21 cellular contexts compared by ENCODE assay signal in the genomic region with DNA sequence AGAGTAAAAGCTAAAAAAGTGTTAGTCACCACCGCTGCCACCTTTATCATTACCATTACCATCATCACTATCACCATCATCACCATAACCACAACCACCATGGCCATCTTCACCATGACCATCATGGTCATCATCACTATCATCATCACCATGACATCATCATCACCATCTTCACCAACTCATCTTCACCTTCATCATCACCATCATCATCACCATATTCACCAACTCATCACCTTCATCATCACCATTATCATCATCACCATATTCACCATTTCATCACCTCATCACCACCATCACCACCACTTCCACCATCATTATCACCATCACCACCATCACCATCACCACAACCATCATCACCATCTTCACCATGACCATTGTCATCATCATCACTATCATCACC. TPM values are rescaled to one million over a fixed set of nuclear protein-coding genes. Genes with fewer than 3 reads are reported as not detected.
DNase-seq lines count a peak whose midpoint lies in the region; ATAC-seq, FAIRE-seq and TF ChIP-seq lines count a peak whose summit lies in the region.
"Had no signal": no experiment of that assay in that cellular context is flagged by ENCODE, and none has a peak within 500 bp of the region (broad histone marks: within the 10 kb centered on the region; RNA-seq: fewer than 3 reads in every experiment).

No MANE protein-coding gene starts in this region.

- no peak for TF ChIP-seq EP300 in HepG2 (IDR thresholded peaks at IDR 0.05; ENCODE audit: low read depth in 2 of 2, low read length in 2 of 2)
- TF ChIP-seq EP300 in HepG2 (CRISPR knock-in tag; IDR thresholded peaks at IDR 0.05; ENCODE audit: borderline replicate concordance) = no peak
- TF ChIP-seq EP300 in K562 (IDR thresholded peaks at IDR 0.05; ENCODE audit: low read length) = no peak

- TF ChIP-seq CTCF in HepG2 (CRISPR knock-in tag; IDR thresholded peaks at IDR 0.05) (no peak), right lobe of liver (IDR thresholded peaks at IDR 0.05) (no peak), K562 (IDR thresholded peaks at IDR 0.05 in 2 of 3, conservative IDR thresholded peaks at IDR 0.05 in 1 of 3; ENCODE audit: insufficient read depth in 2 of 3, low read depth in 1 of 3, low read length in 3 of 3) (no peak), endothelial cell of umbilical vein (IDR thresholded peaks at IDR 0.05; ENCODE audit: extremely low read depth in 1 of 2, insufficient read depth in 1 of 2, low read depth in 1 of 2, low read length in 2 of 2) (no peak)

- in situ Hi-C loops in HepG2 (cut with HindIII; ENCODE audit: extremely low pct_ligation_motif_present, low pct_unique_long_range_greater_than_20kb) = no loop called here
- in situ Hi-C loops in K562 (cut with MboI) = no loop called here

- H3K27me3 ChIP-seq in HepG2 (ENCODE audit: control insufficient read depth in 1 of 2, insufficient read depth in 2 of 2, low read length in 2 of 2) (no peaks in the 10 kb centered on the region), right lobe of liver (no peaks in the 10 kb centered on the region), K562 (ENCODE audit: control insufficient read depth in 2 of 2, insufficient read depth in 2 of 2, low read length in 2 of 2) (no peaks in the 10 kb centered on the region), endothelial cell of umbilical vein (ENCODE audit: control insufficient read depth in 2 of 2, insufficient read depth in 2 of 2, low read length in 2 of 2) (no peaks in the 10 kb centered on the region)
- H3K27me3 ChIP-seq: BLaER1 had no signal

- no peaks in the 10 kb centered on the region for H3K79me2 ChIP-seq in HepG2 (ENCODE audit: insufficient read depth, low read length)
- H3K79me2 ChIP-seq in K562 (ENCODE audit: control insufficient read depth, insufficient read depth, low read length) = no peaks in the 10 kb centered on the region
- H3K79me2 ChIP-seq in endothelial cell of umbilical vein (ENCODE audit: control insufficient read depth, insufficient read depth, low read length) = no peaks in the 10 kb centered on the region

- BruUV-seq in HepG2 (replicated peaks; lab: Mats Ljungman, UMichigan) = no TSS peak
- BruUV-seq in K562 (replicated peaks; lab: Mats Ljungman, UMichigan) = no TSS peak
- BruUV-seq in endothelial cell of umbilical vein (replicated peaks; lab: Mats Ljungman, UMichigan) = no TSS peak

- DNase-seq in HepG2 (ENCODE audit: low spot score) (no peak), right lobe of liver (no peak), K562 (ENCODE audit: extremely low read depth in 1 of 4, low spot score in 3 of 4) (no peak), endothelial cell of umbilical vein (ENCODE audit: low read depth, low spot score) (no peak), HCEC 1CT (no peak), SIG-M5 treated with dmso at 0.1 percent for 504 hours (lab: John Stamatoyannopoulos, UW; ENCODE audit: unreplicated experiment) (no peak), posterior vena cava (ENCODE audit: low spot score) (no peak), OCI-M2 (lab: John Stamatoyannopoulos, UW; ENCODE audit: unreplicated experiment) (no peak)
- DNase-seq: Caco-2; CD4-positive, CD25-positive, alpha-beta regulatory T cell; CD8-positive, alpha-beta T cell; DMS153; DND-41; GM23248; H9 had no signal

- no peak for TF ChIP-seq RAD21 in HepG2 (CRISPR knock-in tag; IDR thresholded peaks at IDR 0.05)
- no peak for TF ChIP-seq RAD21 in K562 (CRISPR knock-in tag; conservative IDR thresholded peaks at IDR 0.05 in 1 of 2, IDR thresholded peaks at IDR 0.05 in 1 of 2)

- H4K20me1 ChIP-seq in HepG2 (ENCODE audit: insufficient read depth, low read length) (no peaks in the 10 kb centered on the region), K562 (replicated peaks; ENCODE audit: control insufficient read depth, insufficient read depth, low read length) (no peaks in the 10 kb centered on the region), endothelial cell of umbilical vein (replicated peaks; ENCODE audit: control insufficient read depth, extremely low read depth, insufficient read depth, low read length) (no peaks in the 10 kb centered on the region)

- dilution Hi-C loops in endothelial cell of umbilical vein (cut with MboI; ENCODE audit: extremely low pct_ligation_motif_present, low sequenced_read_pairs) = no loop called here

- WGBS in HepG2 (ENCODE audit: low lambda C conversion rate) = 89% methylated on average over 1 of the region's 1 CpG
- 83% methylated on average over 1 of the region's 1 CpG for WGBS in right lobe of liver (ENCODE audit: insufficient coverage, low coverage, low lambda C conversion rate, missing lambda C conversion rate)
- WGBS in K562 (ENCODE audit: insufficient coverage, low coverage, missing lambda C conversion rate) = 23% methylated on average over 1 of the region's 1 CpG

- no peak overlapping the region for H2AFZ ChIP-seq in HepG2 (ENCODE audit: low read length)
- no peak overlapping the region for H2AFZ ChIP-seq in K562 (ENCODE audit: low read depth, low read length)
- H2AFZ ChIP-seq in endothelial cell of umbilical vein (ENCODE audit: low read depth, low read length) = no peak overlapping the region
- H2AFZ ChIP-seq: GM23248 had no signal

- H3K9me3 ChIP-seq in HepG2 (ENCODE audit: low read length) (no peaks in the 10 kb centered on the region), right lobe of liver (no peaks in the 10 kb centered on the region), K562 (replicated peaks; ENCODE audit: control insufficient read depth, insufficient read depth, low read depth, low read length) (no peaks in the 10 kb centered on the region), endothelial cell of umbilical vein (replicated peaks; ENCODE audit: control insufficient read depth, insufficient read depth, low read length) (no peaks in the 10 kb centered on the region)
- H3K9me3 ChIP-seq: BLaER1, Caco-2 had no signal

- no peak for TF ChIP-seq POLR2A in HepG2 (IDR thresholded peaks at IDR 0.05; ENCODE audit: insufficient read depth in 1 of 2, low read depth in 2 of 2, low read length in 2 of 2)
- no peak for TF ChIP-seq POLR2A in right lobe of liver (IDR thresholded peaks at IDR 0.05)
- TF ChIP-seq POLR2A in K562 (conservative IDR thresholded peaks at IDR 0.05) = no peak
- TF ChIP-seq POLR2A in endothelial cell of umbilical vein (IDR thresholded peaks at IDR 0.05; ENCODE audit: low read depth, low read length) = no peak

- no peak overlapping the region for H3K27ac ChIP-seq in HepG2 (ENCODE audit: extremely low read length, insufficient read depth, low read length)
- no peak overlapping the region for H3K27ac ChIP-seq in right lobe of liver
- H3K27ac ChIP-seq in K562 (ENCODE audit: extremely low read depth, low read depth, low read length) = no peak overlapping the region
- no peak overlapping the region for H3K27ac ChIP-seq in endothelial cell of umbilical vein (ENCODE audit: insufficient read depth, low read depth, low read length)
- H3K27ac ChIP-seq: 22Rv1, BLaER1, C4-2B, GM23248 had no signal

- ATAC-seq in HepG2 (no peak), right lobe of liver (no peak), K562 (no peak)
- ATAC-seq: CD8-positive, alpha-beta T cell had no signal

- H3K4me2 ChIP-seq in HepG2 (ENCODE audit: low read depth, low read length) (no peak overlapping the region), K562 (ENCODE audit: insufficient read depth, low read length) (no peak overlapping the region), endothelial cell of umbilical vein (ENCODE audit: insufficient read depth, low read length) (no peak overlapping the region)
- H3K4me2 ChIP-seq: BLaER1 had no signal

- intact Hi-C loops in HepG2 (cut with micrococcal nuclease; ENCODE audit: unreplicated experiment) = no loop called here
- intact Hi-C loops in right lobe of liver (cut with DNase I) = no loop called here
- intact Hi-C loops in K562 (cut with micrococcal nuclease) = no loop called here
- intact Hi-C loops in endothelial cell of umbilical vein (cut with micrococcal nuclease) = no loop called here
- intact Hi-C loops in posterior vena cava (cut with DNase I) = loop anchor here in 1 of 2 donors (1.0 kb wide), 1 partner anchor 45 kb away; no protein-coding TSS in a partner anchor

- no peak overlapping the region for H3K4me3 ChIP-seq in HepG2 (replicated peaks in 1 of 3; ENCODE audit: insufficient read depth in 1 of 3, low read depth in 2 of 3, low read length in 3 of 3)
- H3K4me3 ChIP-seq in right lobe of liver = no peak overlapping the region
- H3K4me3 ChIP-seq in K562 = no peak overlapping the region
- H3K4me3 ChIP-seq in endothelial cell of umbilical vein (replicated peaks in 1 of 3; ENCODE audit: insufficient read depth in 1 of 3, low read depth in 1 of 3, low read length in 3 of 3) = no peak overlapping the region
- H3K4me3 ChIP-seq: BLaER1, GM23248 had no signal

- H3K36me3 ChIP-seq in HepG2 (replicated peaks in 1 of 2; ENCODE audit: control insufficient read depth in 1 of 2, insufficient read depth in 2 of 2, low read length in 2 of 2) (0 out of 5 replicates have a peak, but pooled peaks cover 0 to 2% of the 10 kb centered on the region in 2 experiments), right lobe of liver (no peaks in the 10 kb centered on the region), K562 (ENCODE audit: control insufficient read depth, insufficient read depth, low read length) (no peaks in the 10 kb centered on the region; the same call in 2 of the 3 replicates), endothelial cell of umbilical vein (ENCODE audit: control insufficient read depth in 2 of 2, extremely low read depth in 1 of 2, insufficient read depth in 2 of 2, low read length in 2 of 2) (no peaks in the 10 kb centered on the region)
- H3K36me3 ChIP-seq: BLaER1 had no signal

- no peak for FAIRE-seq in HepG2 (lab: Jason Lieb, UNC)
- no peak for FAIRE-seq in K562 (lab: Jason Lieb, UNC)
- FAIRE-seq in endothelial cell of umbilical vein (lab: Jason Lieb, UNC) = no peak
- FAIRE-seq: A204.1, G401.6, GM19239 had no signal

- CTCF ChIA-PET in HepG2 (lab: Yijun Ruan, JAX; ENCODE audit: low intra/inter-chr PET ratio, low total read pairs) (no interaction called here), K562 (lab: Yijun Ruan, JAX; ENCODE audit: low intra/inter-chr PET ratio) (no interaction called here), endothelial cell of umbilical vein (lab: Charles Lee) (no interaction called here)

- POLR2A ChIA-PET in HepG2 (lab: Yijun Ruan, JAX) = no interaction called here
- POLR2A ChIA-PET in K562 (lab: Yijun Ruan, JAX) = no interaction called here
- POLR2A ChIA-PET in endothelial cell of umbilical vein (lab: Charles Lee) = no interaction called here

- no peaks in the 10 kb centered on the region for H3K9me1 ChIP-seq in K562 (ENCODE audit: control insufficient read depth, insufficient read depth, low read length)
- H3K9me1 ChIP-seq in endothelial cell of umbilical vein (replicated peaks; ENCODE audit: control insufficient read depth, extremely low read depth, insufficient read depth, low read length) = no peaks in the 10 kb centered on the region

- H3K4me1 ChIP-seq in HepG2 (ENCODE audit: insufficient read depth, low read length) (no peaks in the 10 kb centered on the region), right lobe of liver (no peaks in the 10 kb centered on the region), K562 (replicated peaks in 1 of 2; ENCODE audit: control insufficient read depth in 2 of 2, insufficient read depth in 2 of 2, low read length in 2 of 2) (peaks cover 0 to 29% of the 10 kb centered on the region in 2 experiments; a peak in 2 of 5 replicates), endothelial cell of umbilical vein (ENCODE audit: control insufficient read depth, extremely low read depth, insufficient read depth, low read length) (no peaks in the 10 kb centered on the region)
- H3K4me1 ChIP-seq: Caco-2 had no signal

- H3K9ac ChIP-seq in HepG2 (ENCODE audit: insufficient read depth, low read depth, low read length) = no peak overlapping the region
- no peak overlapping the region for H3K9ac ChIP-seq in K562 (ENCODE audit: insufficient read depth in 1 of 2, low read depth in 2 of 2, low read length in 2 of 2)
- no peak overlapping the region for H3K9ac ChIP-seq in endothelial cell of umbilical vein (replicated peaks; ENCODE audit: extremely low read depth, insufficient read depth, low read length)
- H3K9ac ChIP-seq: BLaER1, GM23248 had no signal

RNA-seq across cellular contexts. Expression of a gene that starts 46.5 kb away (rescaled TPM):
- total RNA-seq in HepG2 (2016; rRNA removed; fragmentation: Illumina TruSeq; extraction: Trizol) (0.80 and 1.5 TPM in 2 replicates), right lobe of liver (10 to 100 TPM in 3 of 6 experiments, 1 to 10 TPM in 3; 2.3 to 20.9 (median 8.4) TPM), K562 (2014; rRNA removed) (8.1 and 10.0 TPM in 2 replicates), K562 (2014; rRNA removed; fragmentation: Illumina TruSeq; extraction: Trizol) (3.6 and 5.0 TPM in 2 replicates), K562 (2015; rRNA removed; fragmentation: Illumina TruSeq; extraction: Trizol) (4.6 and 6.1 TPM in 2 replicates), K562 (2021) (9.8 and 10.2 TPM in 2 replicates), endothelial cell of umbilical vein (62.4 and 68.1 TPM in 2 replicates), posterior vena cava (10 to 100 TPM; 54.1 to 63.1 TPM)
- total RNA-seq in HepG2 (2016; cell fraction: cytosol; rRNA removed; fragmentation: Illumina TruSeq; extraction: Trizol; ENCODE audit: low read depth) = 1.1 and 1.6 TPM in 2 replicates
- 1.0 and 1.8 TPM in 2 replicates for total RNA-seq in HepG2 (2016; cell fraction: insoluble cytoplasmic fraction; rRNA removed; fragmentation: Illumina TruSeq; extraction: Trizol)
- 2.6 and 3.0 TPM in 2 replicates for total RNA-seq in HepG2 (2016; cell fraction: membrane; rRNA removed; fragmentation: Illumina TruSeq; extraction: Trizol)
- 1.3 and 1.4 TPM in 2 replicates for total RNA-seq in HepG2 (2016; cell fraction: nucleus; rRNA removed; fragmentation: Illumina TruSeq; extraction: Trizol)
- polyA plus RNA-seq in HepG2 (2011; rRNA removed) (2.4 and 3.4 TPM in 2 replicates), K562 (2011; rRNA removed) (7.9 TPM in 2 replicates), K562 (2014; fragmentation: Illumina TruSeq; extraction: Trizol) (2.5 and 4.7 TPM in 2 replicates), K562 (2014; fragmentation: Nextera tagmentation; extraction: Ambion mirVana) (1 to 10 TPM; 3.9 to 9.5 TPM), K562 (2014; rRNA removed) (2.6 and 3.6 TPM in 2 replicates), endothelial cell of umbilical vein (17.4 and 23.2 TPM in 2 replicates)
- 1.2 and 2.1 TPM in 2 replicates for polyA plus RNA-seq in HepG2 (2011; cell fraction: cytosol; rRNA removed)
- 2.9 and 5.0 TPM in 2 replicates for polyA plus RNA-seq in HepG2 (2011; cell fraction: nucleus; rRNA removed)
- 1.2 and 1.3 TPM in 2 replicates for polyA plus RNA-seq in HepG2 (2012)
- 0.57 and 0.60 TPM in 2 replicates for polyA plus RNA-seq in HepG2 (2016; cell fraction: cytosol; fragmentation: Illumina TruSeq; extraction: Trizol; ENCODE audit: low read depth)
- polyA plus RNA-seq in HepG2 (2016; cell fraction: insoluble cytoplasmic fraction; fragmentation: Illumina TruSeq; extraction: Trizol; ENCODE audit: low read depth) = 0.93 and 1.1 TPM in 2 replicates
- 1.1 TPM in 2 replicates for polyA plus RNA-seq in HepG2 (2016; cell fraction: membrane; fragmentation: Illumina TruSeq; extraction: Trizol; ENCODE audit: low read depth)
- 1.9 TPM in 2 replicates for polyA plus RNA-seq in HepG2 (2016; cell fraction: nucleus; fragmentation: Illumina TruSeq; extraction: Trizol; ENCODE audit: insufficient read depth, low read depth)
- 14.6 and 20.5 TPM in 2 replicates for polyA minus RNA-seq in HepG2 (2011; rRNA and poly(A)+ RNA removed; ENCODE audit: low replicate concordance)
- polyA minus RNA-seq in HepG2 (2011; cell fraction: cytosol; rRNA and poly(A)+ RNA removed) = 4.8 and 15.5 TPM in 2 replicates
- 2.3 and 2.4 TPM in 2 replicates for polyA minus RNA-seq in HepG2 (2011; cell fraction: nucleus; rRNA and poly(A)+ RNA removed)
- 21.5 and 51.6 TPM in 2 replicates for total RNA-seq in K562 (2011; cell fraction: chromatin; rRNA removed; ENCODE audit: low replicate concordance)
- 36.1 and 57.4 TPM in 2 replicates for total RNA-seq in K562 (2011; cell fraction: nucleolus; rRNA removed)
- total RNA-seq in K562 (2011; cell fraction: nucleoplasm; rRNA removed) = 30.2 and 38.4 TPM in 2 replicates
- polyA plus RNA-seq in K562 (2011; cell fraction: cytosol; rRNA removed) = 5.2 and 10.8 TPM in 2 replicates
- 13.3 and 32.6 TPM in 2 replicates for polyA plus RNA-seq in K562 (2011; cell fraction: nucleus; rRNA removed)
- polyA plus RNA-seq in K562 (2012) = 6.4 and 9.1 TPM in 2 replicates
- 24.4 and 37.5 TPM in 2 replicates for polyA minus RNA-seq in K562 (2011; rRNA and poly(A)+ RNA removed)
- 34.5 and 45.2 TPM in 2 replicates for polyA minus RNA-seq in K562 (2011; cell fraction: cytosol; rRNA and poly(A)+ RNA removed)
- polyA minus RNA-seq in K562 (2011; cell fraction: nucleus; rRNA and poly(A)+ RNA removed) = 11.0 and 13.5 TPM in 2 replicates
- 17.9 and 24.0 TPM in 2 replicates for polyA plus RNA-seq in endothelial cell of umbilical vein (2011; cell fraction: cytosol; rRNA removed)
- polyA plus RNA-seq in endothelial cell of umbilical vein (2011; cell fraction: nucleus; rRNA removed) = 20.1 and 24.5 TPM in 2 replicates
- polyA plus RNA-seq in endothelial cell of umbilical vein (2012) = 14.5 and 16.4 TPM in 2 replicates
- polyA minus RNA-seq in endothelial cell of umbilical vein = 51.3 and 58.0 TPM in 2 replicates
- polyA minus RNA-seq in endothelial cell of umbilical vein (2011; cell fraction: cytosol; rRNA and poly(A)+ RNA removed) = 23.2 TPM
- 8.3 and 12.9 TPM in 2 replicates for polyA minus RNA-seq in endothelial cell of umbilical vein (2011; cell fraction: nucleus; rRNA and poly(A)+ RNA removed)
- polyA plus RNA-seq: CD4-positive, CD25-positive, alpha-beta regulatory T cell had no signal
